In genomic region chr2:46230115-46230571, GRCh38 we compare ENCODE assay signal across 9 cellular contexts.
DNase-seq lines count a peak whose midpoint lies in the region; ATAC-seq, FAIRE-seq and TF ChIP-seq lines count a peak whose summit lies in the region.
"Had no signal": no experiment of that assay in that cellular context is flagged by ENCODE, and none has a peak within 500 bp of the region (broad histone marks: within the 10 kb centered on the region; RNA-seq: fewer than 3 reads in every experiment).

No MANE protein-coding gene starts in this region.

- WGBS in esophagus muscularis mucosa, result 80% methylated on average over 2 of the region's 6 CpGs

- H3K27ac ChIP-seq in esophagus muscularis mucosa (replicated peaks in 1 of 4), result no peak overlapping the region
- H3K27ac ChIP-seq in kidney (ENCODE audit: low read depth in 2 of 2, low read length in 2 of 2), result no peak overlapping the region

- peaks cover 0 to 14% (median 9%) of the 10 kb centered on the region in 4 donors for H3K4me1 ChIP-seq in esophagus muscularis mucosa
- peaks cover 0 to 7% of the 10 kb centered on the region in 2 donors for H3K4me1 ChIP-seq in kidney (ENCODE audit: control insufficient read depth in 1 of 2, insufficient read depth in 1 of 2, low read depth in 1 of 2, low read length in 2 of 2)

- DNase-seq in NCI-H2107 treated with DMSO at 0.1 percent for 48 hours (lab: John Stamatoyannopoulos, UW; ENCODE audit: unreplicated experiment) (peak; percentile 5), NCI-H2107 (lab: John Stamatoyannopoulos, UW) (no peak), NOMO-1 treated with DMSO at 0.1 percent for 48 hours (lab: John Stamatoyannopoulos, UW; ENCODE audit: unreplicated experiment) (peak; percentile 36), epithelial cell of proximal tubule (ENCODE audit: low read depth) (no peak), esophagus muscularis mucosa (ENCODE audit: extremely low spot score) (no peak), kidney (no peak)

- H3K27ac Mint-ChIP-seq in stimulated activated naive CD8-positive, alpha-beta T cell treated with anti-CD3 and anti-CD28 coated beads, Interleukin-15, Interleukin-2, amounts not matched to agents 100 ng/mL and 50 ng/mL, for 24 hours, result peak overlapping the region; percentile 76

- no peaks in the 10 kb centered on the region for H3K9me3 Mint-ChIP-seq in stimulated activated naive CD8-positive, alpha-beta T cell treated with anti-CD3 and anti-CD28 coated beads, Interleukin-15, Interleukin-2, amounts not matched to agents 100 ng/mL and 50 ng/mL, for 24 hours

- no peaks in the 10 kb centered on the region for H3K9me3 ChIP-seq in esophagus muscularis mucosa
- H3K9me3 ChIP-seq in kidney (ENCODE audit: control insufficient read depth in 1 of 2, low read length in 2 of 2), result no peaks in the 10 kb centered on the region

- TF ChIP-seq POLR2A in esophagus muscularis mucosa (IDR thresholded peaks at IDR 0.05; ENCODE audit: low read depth), result no peak

- TF ChIP-seq EP300 in esophagus muscularis mucosa (IDR thresholded peaks at IDR 0.05), result no peak

- H3K9ac ChIP-seq in kidney (ENCODE audit: low read length in 2 of 2), result no peak overlapping the region

- H3K36me3 ChIP-seq in esophagus muscularis mucosa (no peaks in the 10 kb centered on the region), kidney (ENCODE audit: control insufficient read depth in 1 of 2, insufficient read depth in 2 of 2, low read length in 2 of 2) (no peaks in the 10 kb centered on the region)

- no peaks in the 10 kb centered on the region for H3K27me3 Mint-ChIP-seq in stimulated activated naive CD8-positive, alpha-beta T cell treated with anti-CD3 and anti-CD28 coated beads, Interleukin-15, Interleukin-2, amounts not matched to agents 100 ng/mL and 50 ng/mL, for 24 hours

- TF ChIP-seq CTCF in epithelial cell of proximal tubule (conservative IDR thresholded peaks at IDR 0.05; ENCODE audit: low read depth, low read length) (peak; percentile 60), esophagus muscularis mucosa (IDR thresholded peaks at IDR 0.05) (peak in 1 of 3 experiments; percentile 3), kidney (IDR thresholded peaks at IDR 0.05; ENCODE audit: borderline replicate concordance, extremely low read depth, insufficient read depth) (no peak)

- no peak for FAIRE-seq in kidney (lab: Jason Lieb, UNC)
- FAIRE-seq: A204.1 had no signal

- peaks cover 33% of the 10 kb centered on the region for H3K4me1 Mint-ChIP-seq in stimulated activated naive CD8-positive, alpha-beta T cell treated with anti-CD3 and anti-CD28 coated beads, Interleukin-15, Interleukin-2, amounts not matched to agents 100 ng/mL and 50 ng/mL, for 24 hours (ENCODE audit: low read depth)

- peak; percentile 55 for ATAC-seq in HG02571 (IDR thresholded peaks at IDR 0.05; ENCODE audit: unreplicated experiment)

- no peak overlapping the region for H3K4me3 Mint-ChIP-seq in stimulated activated naive CD8-positive, alpha-beta T cell treated with anti-CD3 and anti-CD28 coated beads, Interleukin-15, Interleukin-2, amounts not matched to agents 100 ng/mL and 50 ng/mL, for 24 hours

- no peaks in the 10 kb centered on the region for H3K36me3 Mint-ChIP-seq in stimulated activated naive CD8-positive, alpha-beta T cell treated with anti-CD3 and anti-CD28 coated beads, Interleukin-15, Interleukin-2, amounts not matched to agents 100 ng/mL and 50 ng/mL, for 24 hours (ENCODE audit: low read depth)

- H3K4me3 ChIP-seq in epithelial cell of proximal tubule (ENCODE audit: low read depth, low read length) (peak overlapping the region; percentile 15), esophagus muscularis mucosa (no peak overlapping the region), kidney (ENCODE audit: low read length in 2 of 2) (no peak overlapping the region)

- H3K27me3 ChIP-seq in esophagus muscularis mucosa, result no peaks in the 10 kb centered on the region

- intact Hi-C loops in esophagus muscularis mucosa (cut with DNase I) (no loop called here), kidney (cut with DNase I) (no loop called here)

Comparison
In these comparisons a context has a peak if more than half of its experiments do, and no peak if none do; other contexts are left out.
1. DNase-seq: peak in NCI-H2107 treated with DMSO at 0.1 percent for 48 hours (single experiment) and NOMO-1 treated with DMSO at 0.1 percent for 48 hours (single experiment); none in NCI-H2107 (single experiment), epithelial cell of proximal tubule (single experiment), esophagus muscularis mucosa (single experiment) and kidney (single experiment).